ENCODE assay signal across 26 cellular contexts in genomic region chr14:102913341-102914211, GRCh38. TPM values are rescaled to one million over a fixed set of nuclear protein-coding genes. Genes with fewer than 3 reads are reported as not detected.
A peak's percentile ranks its signal among the peaks of the same experiment; 100 is the strongest.
DNase-seq lines count a peak whose midpoint lies in the region; ATAC-seq, FAIRE-seq and TF ChIP-seq lines count a peak whose summit lies in the region.
"Had no signal": no experiment of that assay in that cellular context is flagged by ENCODE, and none has a peak within 500 bp of the region (broad histone marks: within the 10 kb centered on the region; RNA-seq: fewer than 3 reads in every experiment).

No MANE protein-coding gene starts in this region.

- no peak for TF ChIP-seq EP300 in GM12878 (IDR thresholded peaks at IDR 0.05; ENCODE audit: borderline replicate concordance in 1 of 2, control insufficient read depth in 1 of 2, low read depth in 2 of 2, low read length in 2 of 2)

- H3K27me3 ChIP-seq in BLaER1: no peaks in the 10 kb centered on the region
- no peaks in the 10 kb centered on the region for H3K27me3 ChIP-seq in GM12878 (replicated peaks in 1 of 2; ENCODE audit: control insufficient read depth in 2 of 2, insufficient read depth in 2 of 2, low read length in 1 of 2)
- H3K27me3 ChIP-seq: SJCRH30, tibial nerve had no signal

- RAD21 ChIA-PET in GM12878 (lab: Charles Lee; ENCODE audit: unreplicated experiment): interaction anchor here (0.8 to 1.0 kb wide), 2 partner anchors 139 to 219 kb away, joined by 3 to 6 read pairs; no protein-coding TSS in a partner anchor

- H3K36me3 ChIP-seq in BLaER1: peaks cover 9% of the 10 kb centered on the region; the same call in 1 of the 2 replicates
- peaks cover 3% of the 10 kb centered on the region in 2 experiments; a peak in 3 of 4 replicates for H3K36me3 ChIP-seq in GM12878 (ENCODE audit: control insufficient read depth in 2 of 2, insufficient read depth in 2 of 2, low read length in 1 of 2)
- H3K36me3 ChIP-seq: SJCRH30, WERI-Rb-1 had no signal

- H3K4me3 ChIP-seq in BLaER1: no peak overlapping the region
- no peak overlapping the region for H3K4me3 ChIP-seq in GM12878
- H3K4me3 ChIP-seq: psoas muscle, SJCRH30, skin epidermis, tibial nerve had no signal

- FAIRE-seq in GM12878 (lab: Jason Lieb, UNC) (no peak), H54 (lab: Jason Lieb, UNC) (no peak)
- FAIRE-seq: colon had no signal

- H3K27ac Mint-ChIP-seq in mesothelial cell of epicardium: no peak overlapping the region
- H3K27ac Mint-ChIP-seq: activated naive CD8-positive, alpha-beta T cell treated with anti-CD3 and anti-CD28 coated beads for 36 hours; CD4-positive, CD25-positive, alpha-beta regulatory T cell; nephron; stimulated activated naive CD8-positive, alpha-beta T cell treated with anti-CD3 and anti-CD28 coated beads, Interleukin-15, Interleukin-2, amounts not matched to agents 100 ng/mL and 50 ng/mL, for 24 hours had no signal

- H3K9ac ChIP-seq in BLaER1: peak overlapping the region; percentile 29; the same call in 1 of the 2 replicates
- no peak overlapping the region for H3K9ac ChIP-seq in GM12878 (ENCODE audit: control insufficient read depth, insufficient read depth, low read length)

- H3K4me1 Mint-ChIP-seq in mesothelial cell of epicardium: no peaks in the 10 kb centered on the region
- H3K4me1 Mint-ChIP-seq: activated naive CD8-positive, alpha-beta T cell treated with anti-CD3 and anti-CD28 coated beads for 36 hours; nephron had no signal

- H3K4me1 ChIP-seq in BLaER1 (peaks cover 49% of the 10 kb centered on the region), GM12878 (ENCODE audit: control insufficient read depth, insufficient read depth, low read length) (peaks cover 22% of the 10 kb centered on the region)
- H3K4me1 ChIP-seq: psoas muscle, SJCRH30, tibial nerve had no signal

- POLR2A ChIA-PET in GM12878 (lab: Charles Lee): interaction anchor here (0.6 to 0.9 kb wide), 2 partner anchors 14 to 113 kb away, joined by 3 read pairs; no protein-coding TSS in a partner anchor

- TF ChIP-seq POLR2A in GM18526 (IDR thresholded peaks at IDR 0.05; ENCODE audit: extremely low read depth, insufficient read length) (peak; percentile 2), GM12878 (IDR thresholded peaks at IDR 0.05; ENCODE audit: low read depth, low read length) (peak; percentile 70), H54 (IDR thresholded peaks at IDR 0.05; ENCODE audit: low read depth, low read length) (no peak)

- DNase-seq in GM12878 (ENCODE audit: low read depth, low spot score): no peak
- DNase-seq in mesothelial cell of epicardium (ENCODE audit: low spot score in 2 of 2, unreplicated experiment in 2 of 2): no peak
- no peak for DNase-seq in cerebellum (ENCODE audit: low spot score)
- DNase-seq in H54 (ENCODE audit: insufficient read length, low spot score): no peak
- DNase-seq in NCI-H1105 treated with DMSO at 0.1 percent for 48 hours (lab: John Stamatoyannopoulos, UW): no peak
- DNase-seq in NCI-H2227 treated with DMSO at 0.1 percent for 48 hours (lab: John Stamatoyannopoulos, UW): no peak
- DNase-seq: activated naive CD8-positive, alpha-beta T cell treated with anti-CD3 and anti-CD28 coated beads for 36 hours; activated T-cell treated with anti-CD3 and anti-CD28 coated beads, Interleukin-2, amount 50 U/mL, for 48 hours; CD4-positive, CD25-positive, alpha-beta regulatory T cell; DMS79; NCI-H774; PC-3; SJCRH30; T-helper 2 cell; WERI-Rb-1 had no signal

- H3K27ac ChIP-seq in BLaER1 (peak overlapping the region; percentile 41; the same call in 1 of the 2 replicates), GM12878 (ENCODE audit: control insufficient read depth, insufficient read depth) (no peak overlapping the region)
- H3K27ac ChIP-seq: psoas muscle, SJCRH30, skin epidermis, tibial nerve, WERI-Rb-1 had no signal

- TF ChIP-seq CTCF in GM12878 (IDR thresholded peaks at IDR 0.05 in 2 of 3, conservative IDR thresholded peaks at IDR 0.05 in 1 of 3; ENCODE audit: control insufficient read depth in 2 of 3, extremely low read depth in 1 of 3, insufficient read depth in 1 of 3, low read depth in 3 of 3, low read length in 3 of 3): no peak
- TF ChIP-seq CTCF in mesothelial cell of epicardium (IDR thresholded peaks at IDR 0.05; ENCODE audit: unreplicated experiment): peak; percentile 33

- CTCF ChIA-PET in GM12878 (lab: Yijun Ruan, JAX): interaction anchor here (1.2 to 1.3 kb wide), 3 partner anchors 11 to 220 kb away, joined by 3 to 5 read pairs (median 4); no protein-coding TSS in a partner anchor

- BruUV-seq in GM12878 (replicated peaks; lab: Mats Ljungman, UMichigan): no TSS peak

- SMC1A ChIA-PET in GM12878 (lab: Charles Lee; ENCODE audit: uncharacterized antibody, unreplicated experiment): interaction anchor here (1.2 kb wide), 1 partner anchor 219 kb away, joined by 7 read pairs; no protein-coding TSS in a partner anchor

- no peak for TF ChIP-seq RAD21 in GM12878 (IDR thresholded peaks at IDR 0.05; ENCODE audit: insufficient read depth, low read depth, low read length)

- H3K9me3 Mint-ChIP-seq in mesothelial cell of epicardium: no peaks in the 10 kb centered on the region
- H3K9me3 Mint-ChIP-seq: activated naive CD8-positive, alpha-beta T cell treated with anti-CD3 and anti-CD28 coated beads for 36 hours; CD4-positive, CD25-positive, alpha-beta regulatory T cell; nephron; stimulated activated naive CD8-positive, alpha-beta T cell treated with anti-CD3 and anti-CD28 coated beads, Interleukin-15, Interleukin-2, amounts not matched to agents 100 ng/mL and 50 ng/mL, for 24 hours had no signal

- no peaks in the 10 kb centered on the region for H3K36me3 Mint-ChIP-seq in mesothelial cell of epicardium
- H3K36me3 Mint-ChIP-seq: activated naive CD8-positive, alpha-beta T cell treated with anti-CD3 and anti-CD28 coated beads for 36 hours; CD4-positive, CD25-positive, alpha-beta regulatory T cell had no signal

- no peak overlapping the region for H2AFZ ChIP-seq in GM12878 (ENCODE audit: control insufficient read depth, low read depth, low read length)

- no peaks in the 10 kb centered on the region for H3K27me3 Mint-ChIP-seq in mesothelial cell of epicardium (ENCODE audit: low read depth)
- H3K27me3 Mint-ChIP-seq: activated naive CD8-positive, alpha-beta T cell treated with anti-CD3 and anti-CD28 coated beads for 36 hours; CD4-positive, CD25-positive, alpha-beta regulatory T cell; stimulated activated naive CD8-positive, alpha-beta T cell treated with anti-CD3 and anti-CD28 coated beads, Interleukin-15, Interleukin-2, amounts not matched to agents 100 ng/mL and 50 ng/mL, for 24 hours had no signal

- ATAC-seq in GM12878: no peak
- ATAC-seq: left colon, PC-3, psoas muscle had no signal

- H3K4me3 Mint-ChIP-seq in mesothelial cell of epicardium: no peak overlapping the region
- H3K4me3 Mint-ChIP-seq: activated naive CD8-positive, alpha-beta T cell treated with anti-CD3 and anti-CD28 coated beads for 36 hours; CD4-positive, CD25-positive, alpha-beta regulatory T cell; nephron; stimulated activated naive CD8-positive, alpha-beta T cell treated with anti-CD3 and anti-CD28 coated beads, Interleukin-15, Interleukin-2, amounts not matched to agents 100 ng/mL and 50 ng/mL, for 24 hours had no signal

- H4K20me1 ChIP-seq in BLaER1 (peaks cover 17% of the 10 kb centered on the region), GM12878 (ENCODE audit: control insufficient read depth, insufficient read depth) (no peaks in the 10 kb centered on the region)

- H3K4me2 ChIP-seq in BLaER1: peak overlapping the region; percentile 85
- H3K4me2 ChIP-seq in GM12878 (ENCODE audit: control insufficient read depth, insufficient read depth): no peak overlapping the region

- intact Hi-C loops in GM12878 (cut with micrococcal nuclease; ENCODE audit: unreplicated experiment): loop anchor here (10.0 kb wide), 2 partner anchors 319 to 389 kb away; partner anchors contain the start of gene RCOR1

- H3K79me2 ChIP-seq in GM12878 (ENCODE audit: control insufficient read depth, insufficient read depth, low read length): no peaks in the 10 kb centered on the region

- H3K9me3 ChIP-seq in BLaER1 (no peaks in the 10 kb centered on the region), GM12878 (replicated peaks; ENCODE audit: control insufficient read depth, insufficient read depth, low read length) (no peaks in the 10 kb centered on the region)
- H3K9me3 ChIP-seq: psoas muscle, SJCRH30, tibial nerve had no signal

- 86% methylated on average over 27 of the region's 28 CpGs for WGBS in GM12878 (ENCODE audit: insufficient coverage, insufficient replicate concordance, low lambda C conversion rate, missing lambda C conversion rate)

- in situ Hi-C loops in GM12878 (cut with MboI): loop anchor here (5.0 kb wide), 1 partner anchor 216 kb away; no protein-coding TSS in a partner anchor

TF ChIP-seq in GM12878, 131 proteins besides CTCF, POLR2A, EP300 and RAD21 (continues in another document):
- TF ChIP-seq, protein P1, sequence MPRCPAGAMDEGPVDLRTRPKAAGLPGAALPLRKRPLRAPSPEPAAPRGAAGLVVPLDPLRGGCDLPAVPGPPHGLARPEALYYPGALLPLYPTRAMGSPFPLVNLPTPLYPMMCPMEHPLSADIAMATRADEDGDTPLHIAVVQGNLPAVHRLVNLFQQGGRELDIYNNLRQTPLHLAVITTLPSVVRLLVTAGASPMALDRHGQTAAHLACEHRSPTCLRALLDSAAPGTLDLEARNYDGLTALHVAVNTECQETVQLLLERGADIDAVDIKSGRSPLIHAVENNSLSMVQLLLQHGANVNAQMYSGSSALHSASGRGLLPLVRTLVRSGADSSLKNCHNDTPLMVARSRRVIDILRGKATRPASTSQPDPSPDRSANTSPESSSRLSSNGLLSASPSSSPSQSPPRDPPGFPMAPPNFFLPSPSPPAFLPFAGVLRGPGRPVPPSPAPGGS (IDR thresholded peaks at IDR 0.05; ENCODE audit: borderline replicate concordance, insufficient read depth, low read depth, low read length, poor library complexity, severe bottlenecking): peak; percentile 11

RNA-seq across cellular contexts. Expression of gene AMN, which starts 8.9 kb away (rescaled TPM):
- 2.7 TPM in 2 replicates for total RNA-seq in GM12878 (2013; cell fraction: nucleolus; rRNA removed)
- total RNA-seq in GM12878 (2014; rRNA removed): 0.11 and 0.17 TPM in 2 replicates
- total RNA-seq in GM12878 (2014; rRNA removed; fragmentation: Illumina TruSeq; extraction: Trizol): not detected in 2 replicates
- total RNA-seq in GM12878 (2021): 0.33 and 0.82 TPM in 2 replicates
- polyA plus RNA-seq in GM12878 (2011; ENCODE audit: low read depth): not detected
- polyA plus RNA-seq in GM12878 (2011; rRNA removed): 0.04 and 0.10 TPM in 2 replicates
- 0.07 and 0.22 TPM in 2 replicates for polyA plus RNA-seq in GM12878 (2011; cell fraction: cytosol; rRNA removed)
- polyA plus RNA-seq in GM12878 (2011; cell fraction: nucleus; rRNA removed): 2.1 and 2.7 TPM in 2 replicates
- polyA plus RNA-seq in GM12878 (2012): 0.26 and 0.45 TPM in 2 replicates
- 0.03 TPM in 1 of 2 replicates, not detected in the other for polyA plus RNA-seq in GM12878 (2014; fragmentation: Illumina TruSeq; extraction: Trizol)
- not detected for polyA plus RNA-seq in GM12878 (2014; fragmentation: Nextera tagmentation; extraction: Ambion mirVana)
- polyA plus RNA-seq in GM12878 (2014; rRNA removed): 0.24 TPM in 1 of 2 replicates, not detected in the other
- polyA plus RNA-seq in GM12878 (2016; fragmentation: Nextera tagmentation; extraction: Ambion mirVana): not detected
- polyA minus RNA-seq in GM12878 (2011; rRNA and poly(A)+ RNA removed): 0.21 TPM in 1 of 2 replicates, not detected in the other
- not detected in 2 replicates for polyA minus RNA-seq in GM12878 (2011; cell fraction: cytosol; rRNA and poly(A)+ RNA removed)
- 0.36 and 0.48 TPM in 2 replicates for polyA minus RNA-seq in GM12878 (2011; cell fraction: nucleus; rRNA and poly(A)+ RNA removed)
- total RNA-seq in mesothelial cell of epicardium: 2.5 to 3.5 TPM (median 2.7 TPM) in 3 replicates
- 0.73 TPM for total RNA-seq in cerebellum
- total RNA-seq: MCF 10A, PC-3, psoas muscle, SJCRH30 had no signal
- polyA plus RNA-seq: fibroblast of lung had no signal
